ENCODE assay signal across 12 cellular contexts in genomic region chr5:138927979-138928378, GRCh38. TPM values are rescaled to one million over a fixed set of nuclear protein-coding genes. Genes with fewer than 3 reads are reported as not detected.
DNase-seq lines count a peak whose midpoint lies in the region; ATAC-seq, FAIRE-seq and TF ChIP-seq lines count a peak whose summit lies in the region.
"Had no signal": no experiment of that assay in that cellular context is flagged by ENCODE, and none has a peak within 500 bp of the region (broad histone marks: within the 10 kb centered on the region; RNA-seq: fewer than 3 reads in every experiment).

No MANE protein-coding gene starts in this region.

- H3K9me3 Mint-ChIP-seq in mesothelial cell of epicardium = no peaks in the 10 kb centered on the region
- H3K9me3 Mint-ChIP-seq: activated naive CD8-positive, alpha-beta T cell treated with anti-CD3 and anti-CD28 coated beads, Interleukin-2, amount 10 ng/mL, durations not matched to agents 7 days and 5 days; CD8-positive, alpha-beta memory T cell; stimulated activated naive CD8-positive, alpha-beta T cell treated with anti-CD3 and anti-CD28 coated beads, Interleukin-15, amount 100 ng/mL, for 72 hours had no signal

- H3K27me3 ChIP-seq in small intestine (ENCODE audit: control insufficient read depth in 2 of 2, insufficient read depth in 2 of 2, low read length in 2 of 2) = no peaks in the 10 kb centered on the region

- H3K4me3 Mint-ChIP-seq in mesothelial cell of epicardium = no peak overlapping the region
- H3K4me3 Mint-ChIP-seq: activated naive CD8-positive, alpha-beta T cell treated with anti-CD3 and anti-CD28 coated beads, Interleukin-2, amount 10 ng/mL, durations not matched to agents 7 days and 5 days; CD8-positive, alpha-beta memory T cell; stimulated activated naive CD8-positive, alpha-beta T cell treated with anti-CD3 and anti-CD28 coated beads, Interleukin-15, amount 100 ng/mL, for 72 hours had no signal

- H3K27me3 Mint-ChIP-seq in mesothelial cell of epicardium (ENCODE audit: low read depth) = no peaks in the 10 kb centered on the region
- H3K27me3 Mint-ChIP-seq: CD8-positive, alpha-beta memory T cell; stimulated activated naive CD8-positive, alpha-beta T cell treated with anti-CD3 and anti-CD28 coated beads, Interleukin-15, amount 100 ng/mL, for 72 hours had no signal

- H3K4me1 Mint-ChIP-seq in mesothelial cell of epicardium = no peaks in the 10 kb centered on the region
- H3K4me1 Mint-ChIP-seq: activated naive CD8-positive, alpha-beta T cell treated with anti-CD3 and anti-CD28 coated beads, Interleukin-2, amount 10 ng/mL, durations not matched to agents 7 days and 5 days; CD8-positive, alpha-beta memory T cell; stimulated activated naive CD8-positive, alpha-beta T cell treated with anti-CD3 and anti-CD28 coated beads, Interleukin-15, amount 100 ng/mL, for 72 hours had no signal

- peaks cover 59% of the 10 kb centered on the region for H3K36me3 Mint-ChIP-seq in mesothelial cell of epicardium

- H3K9me3 ChIP-seq in small intestine (ENCODE audit: control insufficient read depth, low read depth) = no peaks in the 10 kb centered on the region

- ATAC-seq in GM18867 (IDR thresholded peaks at IDR 0.05; ENCODE audit: unreplicated experiment) = no peak
- ATAC-seq: stimulated activated naive CD8-positive, alpha-beta T cell treated with anti-CD3 and anti-CD28 coated beads, Interleukin-15, amount 100 ng/mL, for 72 hours had no signal

- WGBS in small intestine, 3 donors = 21 to 57% (median 45%) methylated on average over 7 of the region's 7 CpGs

- H3K27ac Mint-ChIP-seq in mesothelial cell of epicardium = no peak overlapping the region
- H3K27ac Mint-ChIP-seq: activated naive CD8-positive, alpha-beta T cell treated with anti-CD3 and anti-CD28 coated beads, Interleukin-2, amount 10 ng/mL, durations not matched to agents 7 days and 5 days; CD8-positive, alpha-beta memory T cell had no signal

- FAIRE-seq in small intestine (lab: Jason Lieb, UNC) = no peak

- no peaks in the 10 kb centered on the region for H3K4me1 ChIP-seq in small intestine (ENCODE audit: control insufficient read depth in 2 of 2, insufficient read depth in 1 of 2, low read depth in 1 of 2, low read length in 1 of 2)

- DNase-seq in NCI-H1092 (lab: John Stamatoyannopoulos, UW) (peak; percentile 32), choroid plexus epithelial cell (ENCODE audit: low read depth) (peak; percentile 28), kidney glomerular epithelial cell (lab: John Stamatoyannopoulos, UW) (peak; percentile 25), small intestine (peak; percentile 94), NCI-H2227 treated with DMSO at 0.1 percent for 48 hours (lab: John Stamatoyannopoulos, UW) (no peak), mesothelial cell of epicardium (ENCODE audit: low spot score in 2 of 2, unreplicated experiment in 2 of 2) (no peak), T-helper 2 cell (no peak)
- DNase-seq: activated naive CD8-positive, alpha-beta T cell treated with anti-CD3 and anti-CD28 coated beads, Interleukin-2, amount 10 ng/mL, durations not matched to agents 7 days and 5 days; CD8-positive, alpha-beta memory T cell; NCI-H187; stimulated activated naive CD8-positive, alpha-beta T cell treated with anti-CD3 and anti-CD28 coated beads, Interleukin-15, amount 100 ng/mL, for 72 hours had no signal

- peak overlapping the region; percentile 0 to 5 for H3K27ac ChIP-seq in small intestine (ENCODE audit: low read depth in 1 of 2, low read length in 1 of 2)

- H3K36me3 ChIP-seq in small intestine (ENCODE audit: control insufficient read depth in 2 of 2, insufficient read depth in 2 of 2, low read length in 2 of 2) = peaks cover 12 to 23% of the 10 kb centered on the region in 2 donors

- H3K4me3 ChIP-seq in choroid plexus epithelial cell (ENCODE audit: low read depth, low read length) (no peak overlapping the region), small intestine (ENCODE audit: low read depth in 1 of 2, low read length in 2 of 2) (no peak overlapping the region)

- TF ChIP-seq CTCF in choroid plexus epithelial cell (conservative IDR thresholded peaks at IDR 0.05; ENCODE audit: low read depth, low read length) = no peak
- TF ChIP-seq CTCF in mesothelial cell of epicardium (IDR thresholded peaks at IDR 0.05; ENCODE audit: unreplicated experiment) = no peak

RNA-seq across cellular contexts. Expression of gene LRRTM2, which starts 52.8 kb away (rescaled TPM):
- under 1 TPM in 1 of 3 donors, not detected in 2; 0.19 TPM for polyA plus RNA-seq in small intestine
- 0.09 to 0.18 TPM (median 0.13 TPM) in 3 replicates for total RNA-seq in mesothelial cell of epicardium
- total RNA-seq: CD8-positive, alpha-beta memory T cell had no signal
- polyA plus RNA-seq: CD8-positive, alpha-beta memory T cell had no signal

Comparison
In these comparisons a context has a peak if more than half of its experiments do, and no peak if none do; other contexts are left out.
1. DNase-seq: peak in NCI-H1092 (single experiment), choroid plexus epithelial cell (single experiment), kidney glomerular epithelial cell (single experiment) and small intestine (single experiment); none in NCI-H2227 treated with DMSO at 0.1 percent for 48 hours (single experiment), mesothelial cell of epicardium (0 of 2) and T-helper 2 cell (0 of 5).